16 cellular contexts compared by ENCODE assay signal in the genomic region with DNA sequence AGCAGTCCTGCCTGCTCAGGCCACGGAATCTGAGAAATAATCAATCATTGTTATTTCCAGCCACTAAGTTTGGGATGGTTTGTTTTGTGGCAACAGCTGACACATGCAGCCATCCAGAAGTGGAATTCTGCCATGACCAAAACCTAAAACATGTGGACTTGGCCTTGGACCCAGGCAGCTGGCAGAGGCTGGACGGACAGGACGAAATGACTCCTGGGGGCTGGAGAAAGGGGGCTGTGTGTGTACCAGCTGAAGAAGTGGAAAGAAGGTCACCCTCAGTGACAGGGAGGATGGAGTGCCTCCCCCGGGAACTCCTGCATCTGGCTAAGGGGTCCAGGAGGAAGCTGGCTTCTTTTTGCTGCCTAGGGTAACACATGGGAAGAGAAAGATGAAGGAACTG. TPM values are rescaled to one million over a fixed set of nuclear protein-coding genes. Genes with fewer than 3 reads are reported as not detected.
DNase-seq lines count a peak whose midpoint lies in the region; ATAC-seq and TF ChIP-seq lines count a peak whose summit lies in the region.
"Had no signal": no experiment of that assay in that cellular context is flagged by ENCODE, and none has a peak within 500 bp of the region (broad histone marks: within the 10 kb centered on the region; RNA-seq: fewer than 3 reads in every experiment).

No MANE protein-coding gene starts in this region.

- peak overlapping the region; percentile 70 to 99 (median 82) for H3K27ac ChIP-seq in gastrocnemius medialis
- H3K27ac ChIP-seq: epithelial cell of prostate, parathyroid adenoma had no signal

- no peaks in the 10 kb centered on the region for H3K27me3 ChIP-seq in gastrocnemius medialis

- peaks cover 30 to 66% of the 10 kb centered on the region in 2 donors for H3K4me1 ChIP-seq in gastrocnemius medialis

- DNase-seq in AG20443 (ENCODE audit: low spot score) (peak; percentile 28), astrocyte of the hippocampus (ENCODE audit: low read depth, low spot score) (peak; percentile 54), left ventricle myocardium superior (no peak), gastrocnemius medialis (no peak), NCI-H1930 (lab: John Stamatoyannopoulos, UW) (no peak), NCI-H1417 (lab: John Stamatoyannopoulos, UW) (no peak), germinal center (ENCODE audit: low spot score) (no peak)
- DNase-seq: activated CD4-positive, alpha-beta memory T cell treated with anti-CD3 and anti-CD28 coated beads, Interleukin-2, amount 10 ng/mL, durations not matched to agents 7 days and 5 days; Karpas-422; kidney; NCI-H1105 treated with DMSO at 0.1 percent for 48 hours; stimulated activated CD4-positive, alpha-beta T cell treated with anti-CD3 and anti-CD28 coated beads, Interleukin-12 subunit alpha, Interleukin-12 subunit beta, amount 100 ng/mL, for 4 hours; stimulated activated naive CD4-positive, alpha-beta T cell had no signal

- in situ Hi-C loops in gastrocnemius medialis (cut with MboI; ENCODE audit: low sequenced_read_pairs in 4 of 4), result no loop called here

- no peaks in the 10 kb centered on the region for H3K9me3 ChIP-seq in gastrocnemius medialis

- no peak for TF ChIP-seq CTCF in gastrocnemius medialis (IDR thresholded peaks at IDR 0.05 in 4 of 5, conservative IDR thresholded peaks at IDR 0.05 in 1 of 5)

- no peak for TF ChIP-seq POLR2A in gastrocnemius medialis (IDR thresholded peaks at IDR 0.05)

- H3K4me3 ChIP-seq in gastrocnemius medialis, result no peak overlapping the region

- H3K36me3 ChIP-seq in gastrocnemius medialis, result peaks cover 0 to 8% of the 10 kb centered on the region in 2 donors

- ATAC-seq in left ventricle myocardium superior (peak; percentile 4), gastrocnemius medialis (no peak), HG02973 (IDR thresholded peaks at IDR 0.05; ENCODE audit: unreplicated experiment) (no peak)

- intact Hi-C loops in left ventricle myocardium superior (cut with micrococcal nuclease), result no loop called here
- intact Hi-C loops in gastrocnemius medialis (cut with DNase I; ENCODE audit: low total_unique reads), result no loop called here

RNA-seq across cellular contexts. Expression of gene SERPINB6, which starts 14.4 kb away (rescaled TPM):
- total RNA-seq in left ventricle myocardium superior (277 TPM), gastrocnemius medialis (100 to 1,000 TPM; 114 to 260 (median 189) TPM)

RNA-seq across cellular contexts. Expression of gene NQO2, which starts 42.8 kb away (rescaled TPM):
- total RNA-seq in left ventricle myocardium superior (59.6 TPM), gastrocnemius medialis (10 to 100 TPM; 46.7 to 94.5 (median 60.3) TPM)

RNA-seq across cellular contexts. Expression of gene SERPINB9, which starts 53.8 kb away (rescaled TPM):
- total RNA-seq in left ventricle myocardium superior, result 2.9 TPM
- 1 to 10 TPM; 1.0 to 2.1 (median 1.6) TPM for total RNA-seq in gastrocnemius medialis

Comparison
In these comparisons a context has a peak if more than half of its experiments do, and no peak if none do; other contexts are left out.
1. DNase-seq: peak in AG20443 (single experiment) and astrocyte of the hippocampus (single experiment); none in left ventricle myocardium superior (single experiment), gastrocnemius medialis (0 of 2), NCI-H1930 (0 of 2), NCI-H1417 (0 of 3) and germinal center (single experiment).